In genomic region chr2:12222561-12222960, GRCh38 we compare ENCODE assay signal across 28 cellular contexts.
"Had no signal": no experiment of that assay in that cellular context is flagged by ENCODE, and none has a peak within 500 bp of the region (broad histone marks: within the 10 kb centered on the region; RNA-seq: fewer than 3 reads in every experiment).

No MANE protein-coding gene starts in this region.

- H3K27ac Mint-ChIP-seq: activated B cell treated with CpG ODN at 0.5 μM for 24 hours; activated naive CD4-positive, alpha-beta T cell treated with anti-CD3 and anti-CD28 coated beads, Interleukin-2, amount 50 U/mL, for 72 hours; activated naive CD8-positive, alpha-beta T cell treated with anti-CD3 and anti-CD28 coated beads, Interleukin-2, amount 50 U/mL, for 24 hours; activated T-cell treated with anti-CD3 and anti-CD28 coated beads, Interleukin-2, amount 50 U/mL, for 72 hours; brain; T-cell had no signal

- DNase-seq: activated B cell treated with CpG ODN at 0.5 μM for 24 hours; activated CD4-positive, alpha-beta T cell treated with anti-CD3 and anti-CD28 coated beads for 1 hour; activated CD8-positive, alpha-beta memory T cell treated with anti-CD3 and anti-CD28 coated beads for 24 hours; activated effector memory CD4-positive, alpha-beta T cell treated with Interleukin-2 at 50 U/mL for 16 hours; activated naive CD8-positive, alpha-beta T cell treated with anti-CD3 and anti-CD28 coated beads, Interleukin-2, amount 50 U/mL, for 24 hours; activated T-cell treated with anti-CD3 and anti-CD28 coated beads, Interleukin-2, amount 50 U/mL, for 72 hours; amygdala; cerebellar nuclear complex; IMR-90; Kasumi-1; KBM-7; NCI-H1105 treated with DMSO at 0.1 percent for 48 hours; NCI-H1436 treated with DMSO at 0.1 percent for 48 hours; NCI-H187; NCI-H2081 treated with DMSO at 0.1 percent for 48 hours; NCI-H2227 treated with DMSO at 0.1 percent for 48 hours; NCI-H446 treated with DMSO at 0.1 percent for 48 hours; NCI-H524 treated with DMSO at 0.1 percent for 48 hours; NCI-H774; RPMI8226; T-cell; T-helper 2 cell; T1000 had no signal

- H3K4me1 Mint-ChIP-seq: activated B cell treated with CpG ODN at 0.5 μM for 24 hours; activated naive CD8-positive, alpha-beta T cell treated with anti-CD3 and anti-CD28 coated beads, Interleukin-2, amount 50 U/mL, for 24 hours had no signal

- ATAC-seq: activated naive CD8-positive, alpha-beta T cell treated with anti-CD3 and anti-CD28 coated beads, Interleukin-2, amount 50 U/mL, for 24 hours; activated T-cell treated with anti-CD3 and anti-CD28 coated beads, Interleukin-2, amount 50 U/mL, for 72 hours; Panc1; Right ventricle myocardium inferior; T-cell had no signal

- H3K4me3 Mint-ChIP-seq: activated B cell treated with CpG ODN at 0.5 μM for 24 hours; activated naive CD8-positive, alpha-beta T cell treated with anti-CD3 and anti-CD28 coated beads, Interleukin-2, amount 50 U/mL, for 24 hours; activated T-cell treated with anti-CD3 and anti-CD28 coated beads, Interleukin-2, amount 50 U/mL, for 72 hours; brain; T-cell had no signal

- H3K4me3 ChIP-seq: SK-N-MC had no signal

- H3K27me3 Mint-ChIP-seq: activated B cell treated with CpG ODN at 0.5 μM for 24 hours; activated naive CD8-positive, alpha-beta T cell treated with anti-CD3 and anti-CD28 coated beads, Interleukin-2, amount 50 U/mL, for 24 hours; T-cell had no signal

- H3K27ac ChIP-seq: SK-N-MC had no signal
